Comparison of ENCODE assay signal across 30 cellular contexts in the genomic region with DNA sequence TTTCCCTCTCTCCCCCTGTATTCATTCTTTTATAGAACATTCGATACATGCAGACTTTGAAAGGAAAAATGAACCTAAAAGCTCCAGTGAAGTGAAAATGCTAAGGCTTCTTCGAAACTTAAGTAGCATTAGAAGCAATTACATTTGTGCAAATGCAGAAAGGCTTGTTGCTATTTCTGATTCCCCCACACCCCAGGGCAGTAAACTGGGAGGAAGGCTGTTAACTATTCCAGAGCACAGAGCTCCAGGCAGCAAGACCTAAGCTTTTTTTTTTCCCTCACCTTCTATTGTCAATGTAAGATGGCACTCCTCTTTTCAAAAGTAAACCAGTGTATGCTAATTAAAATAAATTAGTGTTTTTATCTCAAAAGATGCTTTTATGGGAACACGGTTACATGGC.
"Had no signal": no experiment of that assay in that cellular context is flagged by ENCODE, and none has a peak within 500 bp of the region (broad histone marks: within the 10 kb centered on the region; RNA-seq: fewer than 3 reads in every experiment).

No MANE protein-coding gene starts in this region.

- H3K4me3 ChIP-seq: coronary artery, dorsolateral prefrontal cortex, esophagus muscularis mucosa, gastrocnemius medialis, heart right ventricle had no signal

- H3K4me3 Mint-ChIP-seq: activated B cell treated with CpG ODN at 0.5 μM for 24 hours; activated CD8-positive, alpha-beta T cell treated with anti-CD3 and anti-CD28 coated beads for 36 hours; activated naive CD8-positive, alpha-beta T cell; activated T-cell treated with anti-CD3 and anti-CD28 coated beads, Interleukin-2, amount 50 U/mL, for 4 hours; activated T-helper 17 cell treated with anti-CD3 and anti-CD28 coated beads, Interleukin-2, amount 50 U/mL, for 72 hours; central memory CD8-positive, alpha-beta T cell; dendritic cell treated with granulocyte-macrophage colony-stimulating factor and Interleukin-4, amounts not matched to agents 40 ng/mL and 50 ng/mL, for 4 days; effector memory CD8-positive, alpha-beta T cell; T-helper 17 cell; T-helper 2 cell treated with Interferon-gamma antibody and Interleukin-4, amounts not matched to agents 5 μg/mL and 100 μg/mL, for 36 hours had no signal

- H3K36me3 Mint-ChIP-seq: activated naive CD8-positive, alpha-beta T cell had no signal

- H3K27me3 Mint-ChIP-seq: activated B cell treated with CpG ODN at 0.5 μM for 24 hours; activated CD8-positive, alpha-beta T cell treated with anti-CD3 and anti-CD28 coated beads for 36 hours; activated T-helper 17 cell treated with anti-CD3 and anti-CD28 coated beads, Interleukin-2, amount 50 U/mL, for 72 hours; central memory CD8-positive, alpha-beta T cell; dendritic cell treated with granulocyte-macrophage colony-stimulating factor and Interleukin-4, amounts not matched to agents 40 ng/mL and 50 ng/mL, for 4 days; effector memory CD8-positive, alpha-beta T cell; T-helper 17 cell had no signal

- ATAC-seq: activated CD4-positive, CD25-positive, alpha-beta regulatory T cell treated with anti-CD3 and anti-CD28 coated beads, Interleukin-2, amount 50 U/mL, for 24 hours; activated CD8-positive, alpha-beta T cell treated with anti-CD3 and anti-CD28 coated beads for 36 hours; activated T-cell treated with anti-CD3 and anti-CD28 coated beads, Interleukin-2, amount 50 U/mL, for 4 hours; activated T-helper 17 cell treated with anti-CD3 and anti-CD28 coated beads, Interleukin-2, amount 50 U/mL, for 72 hours; effector memory CD8-positive, alpha-beta T cell; gastrocnemius medialis; heart right ventricle; T-helper 17 cell had no signal

- H3K9me3 Mint-ChIP-seq: activated CD8-positive, alpha-beta T cell treated with anti-CD3 and anti-CD28 coated beads for 36 hours had no signal

- DNase-seq: activated B cell treated with CpG ODN at 0.5 μM for 24 hours; activated CD4-positive, alpha-beta T cell treated with anti-CD3 and anti-CD28 coated beads for 48 hours; activated CD4-positive, alpha-beta T cell treated with anti-CD3 and anti-CD28 coated beads, Interleukin-2, amount 50 U/mL, for 1 hour; activated CD4-positive, alpha-beta T cell treated with anti-CD3 and anti-CD28 coated beads, Interleukin-2, amount 50 U/mL, for 48 hours; activated CD8-positive, alpha-beta memory T cell treated with anti-CD3 and anti-CD28 coated beads for 24 hours; activated CD8-positive, alpha-beta T cell treated with anti-CD3 and anti-CD28 coated beads for 36 hours; activated effector memory CD4-positive, alpha-beta T cell treated with Interleukin-2 at 50 U/mL for 16 hours; activated gamma-delta T cell treated with Interleukin-2 at 50 U/mL for 16 hours; activated naive CD4-positive, alpha-beta T cell treated with anti-CD3 and anti-CD28 coated beads, Interleukin-2, amount 50 U/mL, for 16 hours; activated naive CD4-positive, alpha-beta T cell treated with Interleukin-2 at 50 U/mL for 16 hours; activated T-cell treated with anti-CD3 and anti-CD28 coated beads, Interleukin-2, amount 50 U/mL, for 4 hours; anterior cingulate cortex; brain microvascular endothelial cell; dorsolateral prefrontal cortex; effector CD4-positive, alpha-beta T cell; effector memory CD8-positive, alpha-beta T cell; erythroblast; gastrocnemius medialis; heart right ventricle; T-helper 17 cell; WERI-Rb-1 had no signal

- H3K9me3 ChIP-seq: gastrocnemius medialis had no signal

- H3K27me3 ChIP-seq: brain microvascular endothelial cell, dorsolateral prefrontal cortex, esophagus muscularis mucosa, foreskin keratinocyte, gastrocnemius medialis, heart right ventricle had no signal

- H3K27ac Mint-ChIP-seq: activated B cell treated with CpG ODN at 0.5 μM for 24 hours; activated CD8-positive, alpha-beta T cell treated with anti-CD3 and anti-CD28 coated beads for 36 hours; activated naive CD8-positive, alpha-beta T cell; activated T-helper 17 cell treated with anti-CD3 and anti-CD28 coated beads, Interleukin-2, amount 50 U/mL, for 72 hours; dendritic cell treated with granulocyte-macrophage colony-stimulating factor and Interleukin-4, amounts not matched to agents 40 ng/mL and 50 ng/mL, for 4 days; effector memory CD8-positive, alpha-beta T cell; T-helper 17 cell; T-helper 2 cell treated with Interferon-gamma antibody and Interleukin-4, amounts not matched to agents 5 μg/mL and 100 μg/mL, for 36 hours had no signal

- H3K27ac ChIP-seq: brain microvascular endothelial cell, coronary artery, dorsolateral prefrontal cortex, esophagus muscularis mucosa, foreskin keratinocyte, gastrocnemius medialis, heart right ventricle, WERI-Rb-1 had no signal

- H3K4me1 ChIP-seq: foreskin keratinocyte had no signal

- H3K36me3 ChIP-seq: brain microvascular endothelial cell, esophagus muscularis mucosa, gastrocnemius medialis, heart right ventricle, WERI-Rb-1 had no signal

- H3K4me1 Mint-ChIP-seq: activated B cell treated with CpG ODN at 0.5 μM for 24 hours; activated T-helper 17 cell treated with anti-CD3 and anti-CD28 coated beads, Interleukin-2, amount 50 U/mL, for 72 hours; central memory CD8-positive, alpha-beta T cell; T-helper 17 cell had no signal
